1 cellular context compared by ENCODE assay signal in genomic region chr3:101070260-101071121, GRCh38.
A peak's percentile ranks its signal among the peaks of the same experiment; 100 is the strongest.
TF ChIP-seq lines count a peak whose summit lies in the region.

No MANE protein-coding gene starts in this region.

TF ChIP-seq in HCT116, 20 proteins besides CTCF, POLR2A, EP300 and RAD21 (continued from another document):
- TF ChIP-seq REST (IDR thresholded peaks at IDR 0.05; ENCODE audit: low read depth), result no peak
- TF ChIP-seq YY1 (IDR thresholded peaks at IDR 0.05; ENCODE audit: extremely low read depth, insufficient replicate concordance, low read depth, low read length), result peak; percentile 40
- TF ChIP-seq MAX (IDR thresholded peaks at IDR 0.05), result peak; percentile 94
- TF ChIP-seq CBX3 (IDR thresholded peaks at IDR 0.05; ENCODE audit: low read depth), result peak; percentile 91
